ENCODE assay signal across 8 cellular contexts in the genomic region with DNA sequence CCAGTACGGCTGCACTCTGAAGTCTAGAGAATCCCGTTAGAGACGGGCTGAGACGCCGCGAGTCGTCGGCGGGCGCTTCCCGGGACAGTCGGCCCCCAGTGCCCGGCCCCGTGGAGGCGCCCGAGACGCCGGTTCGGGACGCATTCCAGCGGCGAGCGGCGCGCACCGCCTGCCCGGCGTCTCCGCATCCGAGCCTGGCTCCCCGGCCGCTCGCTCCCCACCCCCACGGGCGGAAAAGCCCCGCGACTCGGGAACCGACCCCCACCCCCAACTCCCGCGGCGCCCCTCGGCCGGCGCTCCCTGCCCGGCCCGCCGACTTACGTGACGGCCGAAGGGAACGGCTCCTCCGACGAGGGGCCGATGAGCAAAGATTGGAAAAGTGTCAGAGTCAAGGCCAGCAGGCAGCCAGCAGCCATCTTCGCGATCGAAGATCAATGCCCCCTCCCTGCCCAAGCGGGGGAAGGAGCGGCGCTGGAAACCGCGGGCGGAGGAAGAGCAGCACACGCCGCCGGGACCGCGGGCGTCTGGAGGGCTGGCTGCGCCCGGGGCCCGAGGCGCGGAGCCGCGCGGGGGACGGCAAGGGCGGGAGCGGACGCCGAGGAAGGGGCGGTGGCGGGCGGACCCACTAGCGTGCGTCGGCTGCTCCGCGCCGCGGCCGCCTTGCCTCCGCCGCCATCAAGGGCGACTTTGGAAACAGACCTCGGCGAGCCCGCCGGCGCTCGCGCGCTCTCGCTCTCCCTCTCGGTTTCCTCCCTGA. TPM values are rescaled to one million over a fixed set of nuclear protein-coding genes. Genes with fewer than 3 reads are reported as not detected.
DNase-seq lines count a peak whose midpoint lies in the region; ATAC-seq, FAIRE-seq and TF ChIP-seq lines count a peak whose summit lies in the region.

A gene (minus strand): TSS at position 734 of the 757 bp plus-strand sequence.

- H3K4me3 ChIP-seq in BJ (ENCODE audit: low read depth, low read length) (peak within 1 kb of the TSS; percentile 95), H1 (ENCODE audit: extremely low read depth in 1 of 4, insufficient read depth in 2 of 4, low read depth in 3 of 4, low read length in 4 of 4) (peak within 1 kb of the TSS; percentile 67 to 94 (median 85))

- TF ChIP-seq CTCF in BJ (IDR thresholded peaks at IDR 0.05; ENCODE audit: insufficient read depth, low read depth, low read length) (no peak), H1 (IDR thresholded peaks at IDR 0.05; ENCODE audit: control extremely low read depth in 1 of 3, insufficient read depth in 1 of 3, low read depth in 1 of 3, low read length in 3 of 3) (no peak; a peak in 1 of 4 replicates), subcutaneous adipose tissue (IDR thresholded peaks at IDR 0.05; ENCODE audit: low read depth) (no peak)

- CTCF ChIA-PET in BJ (lab: Yijun Ruan, JAX), result interaction anchor here (1.3 kb wide), 1 partner anchor 161 kb away, joined by 3 read pairs; no protein-coding TSS in a partner anchor
- CTCF ChIA-PET in H1 (lab: Charles Lee; ENCODE audit: partially characterized antibody), result interaction anchor here (0.6 kb wide), 1 partner anchor 176 kb away, joined by 3 read pairs; no protein-coding TSS in a partner anchor

- H2BK15ac ChIP-seq in H1 (ENCODE audit: low read length), result 0 out of 2 replicates have a peak within 1 kb of the TSS, but pooled peaks have one; percentile 19

- H3K9ac ChIP-seq in H1 (replicated peaks in 1 of 4; ENCODE audit: extremely low read depth in 1 of 4, low read depth in 3 of 4, low read length in 3 of 4), result peak within 1 kb of the TSS; percentile 79 to 99 (median 87)

- peak within 1 kb of the TSS; percentile 77 for H3K56ac ChIP-seq in H1 (replicated peaks; ENCODE audit: insufficient read length, low read depth, low read length)

- TF ChIP-seq RAD21 in H1 (IDR thresholded peaks at IDR 0.05 in 1 of 2, conservative IDR thresholded peaks at IDR 0.05 in 1 of 2; ENCODE audit: low read depth in 2 of 2, low read length in 2 of 2), result no peak

- no peak for FAIRE-seq in H1 (lab: Jason Lieb, UNC)

- peak within 1 kb of the TSS; percentile 42 for H3K14ac ChIP-seq in H1 (ENCODE audit: insufficient read length)

- 0% methylated on average over 49 of the region's 107 CpGs; no CpG with 5 or more reads in 1 of the 2 experiments for WGBS in H1 (ENCODE audit: extremely low coverage in 1 of 2, insufficient coverage in 1 of 2, insufficient read length in 1 of 2, insufficient replicate concordance in 2 of 2, low coverage in 1 of 2, low lambda C conversion rate in 2 of 2, missing lambda C conversion rate in 1 of 2), 2 experiments

- peak within 1 kb of the TSS; percentile 98 for H2AFZ ChIP-seq in H1 (ENCODE audit: low read length)

- H4K5ac ChIP-seq in H1 (ENCODE audit: insufficient read length, low read depth, low read length), result peak within 1 kb of the TSS; percentile 93

- peak within 1 kb of the TSS; percentile 55; the same call in 1 of the 2 replicates for H2BK5ac ChIP-seq in H1 (ENCODE audit: low read depth, low read length)

- peak within 1 kb of the TSS; percentile 23; the same call in 1 of the 2 replicates for H2BK20ac ChIP-seq in H1 (ENCODE audit: low read length)

- no peak for TF ChIP-seq EP300 in H1 (IDR thresholded peaks at IDR 0.05; ENCODE audit: borderline replicate concordance in 1 of 2, low read depth in 2 of 2, low read length in 2 of 2)

- H3K4ac ChIP-seq in H1 (replicated peaks; ENCODE audit: insufficient read length, low read depth, low read length), result peak within 1 kb of the TSS; percentile 69

- H4K8ac ChIP-seq in H1 (ENCODE audit: extremely low read depth, insufficient read depth, low read length), result peak within 1 kb of the TSS; percentile 97

- ATAC-seq in GM19324 (IDR thresholded peaks at IDR 0.05; ENCODE audit: low FRiP score, unreplicated experiment) (peak; percentile 53), HG02571 (IDR thresholded peaks at IDR 0.05; ENCODE audit: unreplicated experiment) (no peak), GM21737 (IDR thresholded peaks at IDR 0.05; ENCODE audit: unreplicated experiment) (no peak)

- POLR2A ChIA-PET in BJ (lab: Charles Lee) (no interaction called here), H1 (lab: Charles Lee; ENCODE audit: partially characterized antibody) (interaction anchor here (1.4 kb wide), 1 partner anchor 20 kb away, joined by 4 read pairs; no protein-coding TSS in a partner anchor)

- H3K4me1 ChIP-seq in H1 (replicated peaks in 1 of 4; ENCODE audit: control insufficient read depth in 3 of 4, insufficient read depth in 4 of 4, low read length in 3 of 4), result peaks cover 0 to 9% (median 5%) of the 10 kb centered on the region in 4 experiments; a peak in 4 of 7 replicates

- peak within 1 kb of the TSS; percentile 82 to 94 for H3K4me2 ChIP-seq in H1 (ENCODE audit: insufficient read depth in 1 of 2, low read depth in 2 of 2, low read length in 2 of 2)

- TF ChIP-seq POLR2A in H1 (IDR thresholded peaks at IDR 0.05; ENCODE audit: control extremely low read depth in 1 of 2, low read depth in 2 of 2, low read length in 2 of 2), result peak in 1 of 2 experiments; percentile 65; a peak in 2 of 3 replicates

- no peak within 1 kb of the TSS; the same call in 1 of the 2 replicates for H2AK5ac ChIP-seq in H1 (ENCODE audit: low read depth, low read length)

- H3K23ac ChIP-seq in H1 (ENCODE audit: insufficient read length), result no peak within 1 kb of the TSS

- no peaks in the 10 kb centered on the region for H3K79me1 ChIP-seq in H1 (ENCODE audit: low read depth, low read length)

- H3K23me2 ChIP-seq in H1 (ENCODE audit: low read depth, low read length), result peaks cover 15% of the 10 kb centered on the region

- H2BK12ac ChIP-seq in H1 (ENCODE audit: low read depth, low read length), result peak within 1 kb of the TSS; percentile 98

- H3K27ac ChIP-seq in H1 (ENCODE audit: low read depth, low read length), result peak within 1 kb of the TSS; percentile 84

- peak within 1 kb of the TSS; percentile 86 for H3K18ac ChIP-seq in H1 (ENCODE audit: extremely low read depth, low read length)

- H3K36me3 ChIP-seq in BJ (ENCODE audit: control insufficient read depth, insufficient read depth, low read length) (no peaks in the 10 kb centered on the region), H1 (ENCODE audit: control insufficient read depth in 2 of 4, insufficient read depth in 4 of 4, low read length in 3 of 4) (no peaks in the 10 kb centered on the region)

- H4K91ac ChIP-seq in H1 (replicated peaks; ENCODE audit: insufficient read length, low read length), result peak within 1 kb of the TSS; percentile 69

- no peaks in the 10 kb centered on the region for H4K20me1 ChIP-seq in H1 (replicated peaks in 1 of 2; ENCODE audit: control insufficient read depth in 1 of 2, insufficient read depth in 2 of 2, low read length in 2 of 2)

- H3K79me2 ChIP-seq in H1 (ENCODE audit: control insufficient read depth in 1 of 2, insufficient read depth in 2 of 2, low read length in 2 of 2), result peaks cover 0 to 41% of the 10 kb centered on the region in 2 experiments; a peak in 3 of 4 replicates

- DNase-seq in BJ (ENCODE audit: low read depth) (no peak), RPMI7951 (ENCODE audit: low read depth) (peak; percentile 25), H1 (ENCODE audit: low read depth in 1 of 2, low spot score in 2 of 2) (peak in 1 of 2 experiments; percentile 75), lung microvascular endothelial cell (ENCODE audit: low read depth in 2 of 2) (peak; percentile 45 to 66)

- H3K9me3 ChIP-seq in H1 (ENCODE audit: insufficient read depth in 2 of 2, low read depth in 1 of 2, low read length in 1 of 2), result no peaks in the 10 kb centered on the region

- H3K27me3 ChIP-seq in BJ (ENCODE audit: control insufficient read depth, insufficient read depth, low read length) (no peaks in the 10 kb centered on the region), H1 (replicated peaks in 1 of 4; ENCODE audit: control insufficient read depth in 3 of 4, extremely low read depth in 1 of 4, insufficient read depth in 3 of 4, low read length in 3 of 4) (no peaks in the 10 kb centered on the region)

- peak within 1 kb of the TSS; percentile 68 for H2BK120ac ChIP-seq in H1 (replicated peaks; ENCODE audit: low read depth, low read length)

TF ChIP-seq in H1, 55 proteins besides CTCF, POLR2A, EP300 and RAD21 (continues in another document):
- TF ChIP-seq KDM4A (IDR thresholded peaks at IDR 0.05; ENCODE audit: low read depth, low read length, severe bottlenecking) (peak; percentile 10), SIN3A (conservative IDR thresholded peaks at IDR 0.05 in 1 of 2, IDR thresholded peaks at IDR 0.05 in 1 of 2; ENCODE audit: low read depth in 1 of 2, low read length in 2 of 2) (no peak), POLR2AphosphoS5 (IDR thresholded peaks at IDR 0.05; ENCODE audit: low read depth, low read length) (peak; percentile 61), SUZ12 (IDR thresholded peaks at IDR 0.05; ENCODE audit: low read length) (0 out of 2 replicates have a peak, but pooled peaks have one; percentile 21), BRCA1 (IDR thresholded peaks at IDR 0.05; ENCODE audit: low read depth, low read length) (no peak), TEAD4 (IDR thresholded peaks at IDR 0.05; ENCODE audit: low read depth, low read length) (peak; percentile 74)
- TF ChIP-seq, protein P1, sequence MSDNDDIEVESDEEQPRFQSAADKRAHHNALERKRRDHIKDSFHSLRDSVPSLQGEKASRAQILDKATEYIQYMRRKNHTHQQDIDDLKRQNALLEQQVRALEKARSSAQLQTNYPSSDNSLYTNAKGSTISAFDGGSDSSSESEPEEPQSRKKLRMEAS (IDR thresholded peaks at IDR 0.05), result peak; percentile 57
- TF ChIP-seq, protein P2, sequence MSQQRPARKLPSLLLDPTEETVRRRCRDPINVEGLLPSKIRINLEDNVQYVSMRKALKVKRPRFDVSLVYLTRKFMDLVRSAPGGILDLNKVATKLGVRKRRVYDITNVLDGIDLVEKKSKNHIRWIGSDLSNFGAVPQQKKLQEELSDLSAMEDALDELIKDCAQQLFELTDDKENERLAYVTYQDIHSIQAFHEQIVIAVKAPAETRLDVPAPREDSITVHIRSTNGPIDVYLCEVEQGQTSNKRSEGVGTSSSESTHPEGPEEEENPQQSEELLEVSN (IDR thresholded peaks at IDR 0.05), result peak; percentile 67

RNA-seq across cellular contexts. Expression of the gene that starts here (rescaled TPM):
- polyA plus RNA-seq in BJ (2011; rRNA removed) (6.0 and 11.0 TPM in 2 replicates), H1 (2011; rRNA removed) (2.9 and 4.3 TPM in 2 replicates)
- 23.0 and 26.9 TPM in 2 replicates for polyA minus RNA-seq in BJ (2011; rRNA and poly(A)+ RNA removed)
- total RNA-seq in RPMI7951 (2014; rRNA removed; shearing (Covaris generic)), result 7.2 and 9.3 TPM in 2 replicates
- total RNA-seq in H1 (2021; fragmentation: NEBNext Ultra II Directional; extraction: Animal tissue kit (Norgen Biotek cat#: 25700)), result 25.0 and 27.3 TPM in 2 replicates
- polyA plus RNA-seq in H1 (2011; cell fraction: cytosol; rRNA removed), result 4.8 TPM
- 8.1 TPM for polyA plus RNA-seq in H1 (2011; cell fraction: nucleus; rRNA removed)
- polyA plus RNA-seq in H1 (2012, experiment 1 of 2), result 5.6 to 13.7 TPM (median 8.1 TPM) in 4 replicates
- polyA plus RNA-seq in H1 (2012, experiment 2 of 2), result 0.68 TPM
- polyA plus RNA-seq in H1 (2013, experiment 1 of 2), result 23.6 TPM
- 21.9 TPM for polyA plus RNA-seq in H1 (2013, experiment 2 of 2)
- polyA minus RNA-seq in H1 (2011; rRNA and poly(A)+ RNA removed), result 32.1 and 46.5 TPM in 2 replicates
- polyA minus RNA-seq in H1 (2011; cell fraction: cytosol; rRNA and poly(A)+ RNA removed), result 25.7 TPM
- 106 TPM for polyA minus RNA-seq in H1 (2011; cell fraction: nucleus; rRNA and poly(A)+ RNA removed)
- total RNA-seq in lung microvascular endothelial cell (4.6 and 7.6 TPM in 2 replicates), subcutaneous adipose tissue (100 to 1,000 TPM in 1 of 4 donors, 10 to 100 TPM in 3; 41.8 to 125 (median 56.2) TPM)
